ENCODE assay signal across 8 cellular contexts in the genomic region with DNA sequence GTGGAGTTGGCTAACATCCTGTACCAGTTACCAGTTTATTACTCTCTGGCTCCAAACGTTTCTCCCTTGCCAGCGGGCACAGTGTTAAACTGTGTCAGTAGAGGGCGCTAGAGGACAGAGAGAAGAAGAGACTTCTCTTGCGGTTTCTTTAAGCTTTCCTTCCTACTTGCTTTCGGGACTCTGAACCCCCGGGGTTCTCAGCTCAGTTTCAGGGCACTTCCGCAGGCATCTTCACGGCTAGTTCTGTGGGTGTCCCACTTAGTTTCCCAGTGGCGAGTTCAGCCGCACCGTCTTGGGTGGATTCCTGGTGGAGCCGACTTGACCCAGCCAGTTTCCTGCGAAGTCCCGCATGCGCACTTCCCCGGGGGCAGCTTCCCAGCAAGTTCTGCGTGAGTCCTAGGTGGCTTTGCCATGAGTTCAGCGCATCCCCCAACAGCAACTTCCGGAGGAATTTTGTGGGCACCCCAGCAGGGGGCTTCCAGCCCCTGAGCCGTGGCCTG. TPM values are rescaled to one million over a fixed set of nuclear protein-coding genes. Genes with fewer than 3 reads are reported as not detected.
DNase-seq lines count a peak whose midpoint lies in the region; ATAC-seq and TF ChIP-seq lines count a peak whose summit lies in the region.

No MANE protein-coding gene starts in this region.

- peak overlapping the region; percentile 59 to 96 (median 90) for H3K4me3 Mint-ChIP-seq in CD4-positive, CD25-positive, alpha-beta regulatory T cell
- peak overlapping the region; percentile 86 for H3K4me3 Mint-ChIP-seq in activated naive CD8-positive, alpha-beta T cell treated with anti-CD3 and anti-CD28 coated beads, Interleukin-2, amount 50 U/mL, for 24 hours

- DNase-seq in CD4-positive, CD25-positive, alpha-beta regulatory T cell, result peak; percentile 77 to 90 (median 86)
- DNase-seq in NCI-H1436 (lab: John Stamatoyannopoulos, UW) (peak; percentile 95), SW480 (ENCODE audit: low spot score) (peak; percentile 67), cardiac septum (ENCODE audit: low spot score) (peak; percentile 89), upper lobe of right lung (peak; percentile 91)
- peak; percentile 77 for DNase-seq in activated naive CD8-positive, alpha-beta T cell treated with anti-CD3 and anti-CD28 coated beads, Interleukin-2, amount 50 U/mL, for 24 hours

- peaks cover 24% of the 10 kb centered on the region for H3K27me3 Mint-ChIP-seq in CD4-positive, CD25-positive, alpha-beta regulatory T cell
- no peaks in the 10 kb centered on the region for H3K27me3 Mint-ChIP-seq in activated naive CD8-positive, alpha-beta T cell treated with anti-CD3 and anti-CD28 coated beads, Interleukin-2, amount 50 U/mL, for 24 hours

- H3K79me2 ChIP-seq in parathyroid adenoma, result no peaks in the 10 kb centered on the region

- intact Hi-C loops in cardiac septum (cut with DNase I), result loop anchor here (5.0 kb wide), 1 partner anchor 1145 kb away; a partner anchor contains a TSS
- intact Hi-C loops in upper lobe of right lung (cut with DNase I), result no loop called here

- no peaks in the 10 kb centered on the region for H3K36me3 ChIP-seq in CD4-positive, CD25-positive, alpha-beta regulatory T cell (ENCODE audit: control insufficient read depth, insufficient read depth, low read length)
- H3K36me3 ChIP-seq in parathyroid adenoma (ENCODE audit: control insufficient read depth, insufficient read depth, low read length) (no peaks in the 10 kb centered on the region), upper lobe of right lung (no peaks in the 10 kb centered on the region)

- ATAC-seq in CD4-positive, CD25-positive, alpha-beta regulatory T cell (ENCODE audit: low read depth in 2 of 2), result peak; percentile 58 to 60
- ATAC-seq in GM21723 (IDR thresholded peaks at IDR 0.05; ENCODE audit: unreplicated experiment) (peak; percentile 60), upper lobe of right lung (peak; percentile 84)
- peak; percentile 66 for ATAC-seq in activated naive CD8-positive, alpha-beta T cell treated with anti-CD3 and anti-CD28 coated beads, Interleukin-2, amount 50 U/mL, for 24 hours

- H3K4me1 Mint-ChIP-seq in CD4-positive, CD25-positive, alpha-beta regulatory T cell, result peaks cover 5 to 26% (median 17%) of the 10 kb centered on the region in 4 donors
- H3K4me1 Mint-ChIP-seq in activated naive CD8-positive, alpha-beta T cell treated with anti-CD3 and anti-CD28 coated beads, Interleukin-2, amount 50 U/mL, for 24 hours, result peaks cover 14% of the 10 kb centered on the region

- no peaks in the 10 kb centered on the region for H3K9me3 ChIP-seq in CD4-positive, CD25-positive, alpha-beta regulatory T cell (ENCODE audit: control insufficient read depth in 2 of 2, low read length in 2 of 2)
- H3K9me3 ChIP-seq in parathyroid adenoma (ENCODE audit: control insufficient read depth, low read length), result no peaks in the 10 kb centered on the region
- no peaks in the 10 kb centered on the region for H3K9me3 ChIP-seq in upper lobe of right lung

- H3K9me3 Mint-ChIP-seq in CD4-positive, CD25-positive, alpha-beta regulatory T cell, result no peaks in the 10 kb centered on the region
- no peaks in the 10 kb centered on the region for H3K9me3 Mint-ChIP-seq in activated naive CD8-positive, alpha-beta T cell treated with anti-CD3 and anti-CD28 coated beads, Interleukin-2, amount 50 U/mL, for 24 hours

- H3K4me1 ChIP-seq in CD4-positive, CD25-positive, alpha-beta regulatory T cell (ENCODE audit: control insufficient read depth, insufficient read depth, low read length, poor library complexity, severe bottlenecking), result peaks cover 27% of the 10 kb centered on the region
- H3K4me1 ChIP-seq in parathyroid adenoma (no peaks in the 10 kb centered on the region), upper lobe of right lung (peaks cover 14% of the 10 kb centered on the region)

- peak overlapping the region; percentile 85 for H3K4me3 ChIP-seq in CD4-positive, CD25-positive, alpha-beta regulatory T cell (ENCODE audit: low read depth, low read length)
- H3K4me3 ChIP-seq in parathyroid adenoma (ENCODE audit: low read depth, low read length) (peak overlapping the region; percentile 63), upper lobe of right lung (peak overlapping the region; percentile 60)

- peak overlapping the region; percentile 82 for H2AFZ ChIP-seq in parathyroid adenoma

- H3K27me3 ChIP-seq in CD4-positive, CD25-positive, alpha-beta regulatory T cell (ENCODE audit: control insufficient read depth, insufficient read depth, low read length), result peaks cover 2% of the 10 kb centered on the region
- H3K27me3 ChIP-seq in parathyroid adenoma (ENCODE audit: control insufficient read depth, insufficient read depth, low read length) (no peaks in the 10 kb centered on the region), upper lobe of right lung (no peaks in the 10 kb centered on the region)

- peak overlapping the region; percentile 68 for H3K27ac ChIP-seq in CD4-positive, CD25-positive, alpha-beta regulatory T cell (ENCODE audit: insufficient read depth, low read length, poor library complexity, severe bottlenecking)
- H3K27ac ChIP-seq in parathyroid adenoma, result peak overlapping the region; percentile 56
- H3K27ac ChIP-seq in upper lobe of right lung, result peak overlapping the region; percentile 81

- H3K36me3 Mint-ChIP-seq in CD4-positive, CD25-positive, alpha-beta regulatory T cell, result no peaks in the 10 kb centered on the region
- no peaks in the 10 kb centered on the region for H3K36me3 Mint-ChIP-seq in activated naive CD8-positive, alpha-beta T cell treated with anti-CD3 and anti-CD28 coated beads, Interleukin-2, amount 50 U/mL, for 24 hours (ENCODE audit: low read depth)

- peak overlapping the region; percentile 63 for H3K4me2 ChIP-seq in parathyroid adenoma (ENCODE audit: low read length)

- TF ChIP-seq CTCF in parathyroid adenoma (IDR thresholded peaks at IDR 0.05), result peak; percentile 83
- peak; percentile 94 for TF ChIP-seq CTCF in upper lobe of right lung (IDR thresholded peaks at IDR 0.05)

- H3K9ac ChIP-seq in parathyroid adenoma, result no peak overlapping the region

- peak overlapping the region; percentile 70 to 95 (median 93) for H3K27ac Mint-ChIP-seq in CD4-positive, CD25-positive, alpha-beta regulatory T cell
- peak overlapping the region; percentile 81 for H3K27ac Mint-ChIP-seq in activated naive CD8-positive, alpha-beta T cell treated with anti-CD3 and anti-CD28 coated beads, Interleukin-2, amount 50 U/mL, for 24 hours

RNA-seq across cellular contexts. Expression of a gene that starts 37.9 kb away (rescaled TPM):
- 1,002 TPM for total RNA-seq in CD4-positive, CD25-positive, alpha-beta regulatory T cell
- polyA plus RNA-seq in CD4-positive, CD25-positive, alpha-beta regulatory T cell, result 100 to 1,000 TPM; 153 to 176 (median 165) TPM
- total RNA-seq in cardiac septum, result 54.2 TPM
- 95.3 TPM for total RNA-seq in upper lobe of right lung

RNA-seq across cellular contexts. Expression of a gene that starts 37.9 kb away (rescaled TPM):
- total RNA-seq in CD4-positive, CD25-positive, alpha-beta regulatory T cell, result 0.17 TPM
- polyA plus RNA-seq in CD4-positive, CD25-positive, alpha-beta regulatory T cell, result not detected
- not detected for total RNA-seq in cardiac septum
- 751 TPM for total RNA-seq in upper lobe of right lung

Comparison
In these comparisons a context has a peak if more than half of its experiments do, and no peak if none do; other contexts are left out.
1. Peak in every context shown above with its lines: DNase-seq, ATAC-seq, H3K4me3 ChIP-seq and H3K27ac ChIP-seq.
2. RNA of a gene that starts 37.9 kb away (total RNA-seq): 1,002 TPM in CD4-positive, CD25-positive, alpha-beta regulatory T cell (single experiment); 95.3 TPM in upper lobe of right lung (single experiment) and 54.2 TPM in cardiac septum (single experiment); every median in the first group is over 10 times any median in the second.
3. RNA of a gene that starts 37.9 kb away (total RNA-seq): 751 TPM in upper lobe of right lung (single experiment); 0.17 TPM in CD4-positive, CD25-positive, alpha-beta regulatory T cell (single experiment) and not detected in cardiac septum (single experiment); every median in the first group is over 100 times any median in the second.